16 cellular contexts compared by ENCODE assay signal in the genomic region with DNA sequence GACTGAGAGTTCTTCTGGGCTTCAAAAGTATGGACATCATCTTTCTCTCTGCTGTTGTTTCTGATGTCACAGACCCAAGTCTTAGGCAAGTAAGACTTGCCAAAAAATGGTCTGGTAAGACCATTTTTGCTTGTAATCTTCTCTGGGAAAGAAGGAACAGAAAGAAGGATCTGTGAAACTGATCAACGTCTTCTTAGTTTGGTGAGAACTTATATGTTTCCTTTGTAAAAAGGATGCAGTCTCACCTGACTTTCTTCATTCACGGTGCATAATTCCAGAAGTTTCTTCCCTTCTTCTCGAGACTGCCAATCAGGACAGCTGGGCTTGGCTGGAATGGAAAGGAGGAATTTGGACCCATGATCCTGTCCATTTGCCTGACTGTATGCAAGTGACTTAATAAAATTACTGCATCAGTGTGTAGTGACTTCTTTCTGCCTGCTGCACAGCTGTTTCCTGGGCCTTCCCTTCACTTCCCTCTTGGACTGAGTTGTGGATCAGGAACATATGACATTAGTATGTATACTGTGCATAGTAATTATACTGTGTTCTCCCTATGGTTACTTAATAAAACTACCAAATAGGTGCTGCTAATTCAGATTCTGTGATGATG. TPM values are rescaled to one million over a fixed set of nuclear protein-coding genes. Genes with fewer than 3 reads are reported as not detected.
A peak's percentile ranks its signal among the peaks of the same experiment; 100 is the strongest.
DNase-seq lines count a peak whose midpoint lies in the region; ATAC-seq and TF ChIP-seq lines count a peak whose summit lies in the region.
"Had no signal": no experiment of that assay in that cellular context is flagged by ENCODE, and none has a peak within 500 bp of the region (broad histone marks: within the 10 kb centered on the region; RNA-seq: fewer than 3 reads in every experiment).

No MANE protein-coding gene starts in this region.

- TF ChIP-seq CTCF in Calu3 (IDR thresholded peaks at IDR 0.05; ENCODE audit: unreplicated experiment) (no peak), PC-3 (conservative IDR thresholded peaks at IDR 0.05; ENCODE audit: low read depth, low read length) (no peak)

- no peak overlapping the region for H2AK5ac ChIP-seq in trophoblast cell (ENCODE audit: low read length)

- H3K14ac ChIP-seq in trophoblast cell (ENCODE audit: low read length) = no peak overlapping the region

- no peaks in the 10 kb centered on the region for H3K36me3 ChIP-seq in PC-3 (ENCODE audit: low read depth, low read length)
- no peaks in the 10 kb centered on the region for H3K36me3 ChIP-seq in trophoblast cell (ENCODE audit: control insufficient read depth in 1 of 2, insufficient read depth in 2 of 2, low read length in 2 of 2)
- H3K36me3 ChIP-seq: sigmoid colon had no signal

- H3K27me3 ChIP-seq in PC-3 (ENCODE audit: low read length) (no peaks in the 10 kb centered on the region), trophoblast cell (ENCODE audit: insufficient read depth, low read length) (no peaks in the 10 kb centered on the region)
- H3K27me3 ChIP-seq: sigmoid colon had no signal

- H3K9me3 Mint-ChIP-seq in Calu3 (ENCODE audit: low read depth, unreplicated experiment) = peaks cover 5% of the 10 kb centered on the region
- peaks cover 0 to 2% (median 0%) of the 10 kb centered on the region in 9 donors for H3K9me3 Mint-ChIP-seq in naive thymus-derived CD8-positive, alpha-beta T cell
- H3K9me3 Mint-ChIP-seq: stimulated activated effector memory CD8-positive, alpha-beta T cell treated with anti-CD3 and anti-CD28 coated beads, Interleukin-12 subunit alpha, Interleukin-12 subunit beta, amount 100 ng/mL, for 72 hours; T-cell had no signal

- no peak overlapping the region for H3K4ac ChIP-seq in trophoblast cell (ENCODE audit: low read depth, low read length)

- intact Hi-C loops in Calu3 (cut with micrococcal nuclease; ENCODE audit: unreplicated experiment) = loop anchor here (5.0 kb wide), 1 partner anchor 79 kb away; no protein-coding TSS in a partner anchor
- intact Hi-C loops in PC-3 (cut with micrococcal nuclease) = loop anchor here (5.0 kb wide), 1 partner anchor 86 kb away; no protein-coding TSS in a partner anchor

- H3K79me1 ChIP-seq in trophoblast cell (ENCODE audit: low read length) = peaks cover 3% of the 10 kb centered on the region

- H4K8ac ChIP-seq in trophoblast cell (ENCODE audit: low read depth, low read length) = no peak overlapping the region

- peak overlapping the region; percentile 46 for H3K9ac ChIP-seq in PC-3 (ENCODE audit: low read length)
- no peak overlapping the region for H3K9ac ChIP-seq in trophoblast cell (ENCODE audit: low read length)

- ATAC-seq in PC-3 = peak; percentile 6
- ATAC-seq in GM19397 (IDR thresholded peaks at IDR 0.05; ENCODE audit: unreplicated experiment) = no peak
- ATAC-seq in naive thymus-derived CD8-positive, alpha-beta T cell = no peak
- ATAC-seq: activated CD8-positive, alpha-beta memory T cell treated with anti-CD3 and anti-CD28 coated beads, Interleukin-2, amount 10 ng/mL, durations not matched to agents 7 days and 5 days; stimulated activated effector memory CD8-positive, alpha-beta T cell treated with anti-CD3 and anti-CD28 coated beads, Interleukin-12 subunit alpha, Interleukin-12 subunit beta, amount 100 ng/mL, for 72 hours; T-cell had no signal

- H3K27me3 Mint-ChIP-seq in Calu3 (ENCODE audit: unreplicated experiment) = no peaks in the 10 kb centered on the region
- no peaks in the 10 kb centered on the region for H3K27me3 Mint-ChIP-seq in naive thymus-derived CD8-positive, alpha-beta T cell
- H3K27me3 Mint-ChIP-seq: activated CD8-positive, alpha-beta memory T cell treated with anti-CD3 and anti-CD28 coated beads, Interleukin-2, amount 10 ng/mL, durations not matched to agents 7 days and 5 days; T-cell had no signal

- no peak overlapping the region for H3K23ac ChIP-seq in trophoblast cell (ENCODE audit: low read length)

- peak overlapping the region; percentile 20; the same call in 1 of the 2 replicates for H2AFZ ChIP-seq in PC-3 (ENCODE audit: low read length)
- no peak overlapping the region for H2AFZ ChIP-seq in trophoblast cell (ENCODE audit: insufficient read depth, low read length, poor library complexity)

- POLR2A ChIA-PET in PC-3 (lab: Charles Lee; ENCODE audit: unreplicated experiment) = interaction anchor here (0.5 kb wide), 1 partner anchor 133 kb away, joined by 21 read pairs; no protein-coding TSS in a partner anchor
- POLR2A ChIA-PET in naive thymus-derived CD8-positive, alpha-beta T cell (lab: Charles Lee) = no interaction called here

- H4K12ac ChIP-seq in trophoblast cell (ENCODE audit: low read depth, low read length) = no peak overlapping the region

- H3K18ac ChIP-seq in trophoblast cell (ENCODE audit: low read length) = no peak overlapping the region

- peak overlapping the region; percentile 98 for H3K27ac ChIP-seq in PC-3 (ENCODE audit: low read length)
- peak overlapping the region; percentile 84 for H3K27ac ChIP-seq in epithelial cell of prostate
- no peak overlapping the region for H3K27ac ChIP-seq in trophoblast cell (ENCODE audit: low read depth, low read length)
- H3K27ac ChIP-seq: sigmoid colon had no signal

- H4K91ac ChIP-seq in trophoblast cell (ENCODE audit: low read depth, low read length) = peak overlapping the region; percentile 14

- no peak overlapping the region for H2BK12ac ChIP-seq in trophoblast cell (ENCODE audit: low read length)

- H3K4me1 ChIP-seq in PC-3 (ENCODE audit: insufficient read depth, low read length) (peaks cover 53% of the 10 kb centered on the region), trophoblast cell (ENCODE audit: control insufficient read depth in 1 of 2, insufficient read depth in 2 of 2, low read length in 2 of 2) (peaks cover 3 to 7% of the 10 kb centered on the region in 2 experiments)
- H3K4me1 ChIP-seq: sigmoid colon had no signal

- H3K4me2 ChIP-seq in PC-3 (ENCODE audit: low read length) (peak overlapping the region; percentile 74), trophoblast cell (ENCODE audit: low read length) (no peak overlapping the region)

- no peaks in the 10 kb centered on the region for H4K20me1 ChIP-seq in PC-3 (ENCODE audit: low read length)

- H3F3A ChIP-seq in PC-3 (ENCODE audit: low read length, unreplicated experiment) = peaks cover 7% of the 10 kb centered on the region

- peak overlapping the region; percentile 13 for H3K4me3 Mint-ChIP-seq in Calu3 (ENCODE audit: low read depth, unreplicated experiment)
- no peak overlapping the region for H3K4me3 Mint-ChIP-seq in naive thymus-derived CD8-positive, alpha-beta T cell
- H3K4me3 Mint-ChIP-seq: activated CD8-positive, alpha-beta memory T cell treated with anti-CD3 and anti-CD28 coated beads, Interleukin-2, amount 10 ng/mL, durations not matched to agents 7 days and 5 days; stimulated activated effector memory CD8-positive, alpha-beta T cell treated with anti-CD3 and anti-CD28 coated beads, Interleukin-12 subunit alpha, Interleukin-12 subunit beta, amount 100 ng/mL, for 72 hours; T-cell had no signal

- H3K9me2 ChIP-seq in PC-3 (replicated peaks; ENCODE audit: low read length) = no peaks in the 10 kb centered on the region

- WGBS in trophoblast cell (ENCODE audit: extremely low coverage, insufficient coverage, insufficient read length) = no CpG with 5 or more reads among the region's 3 CpGs

- H3K79me2 ChIP-seq in PC-3 (ENCODE audit: low read length) (no peaks in the 10 kb centered on the region), trophoblast cell (ENCODE audit: control insufficient read depth, insufficient read depth, low read length, poor library complexity) (no peaks in the 10 kb centered on the region)

- peaks cover 40% of the 10 kb centered on the region for H3K4me1 Mint-ChIP-seq in Calu3 (ENCODE audit: low read depth, unreplicated experiment)
- peaks cover 8 to 15% (median 13%) of the 10 kb centered on the region in 4 donors for H3K4me1 Mint-ChIP-seq in naive thymus-derived CD8-positive, alpha-beta T cell

- CTCF ChIA-PET in Calu3 (lab: Charles Lee) (interaction anchor here (1.0 to 1.2 kb wide), 3 partner anchors 11 to 134 kb away, joined by 3 to 9 read pairs (median 5); a partner anchor contains a TSS), PC-3 (lab: Charles Lee) (no interaction called here)

- peak overlapping the region; percentile 86 for H3K27ac Mint-ChIP-seq in Calu3 (ENCODE audit: unreplicated experiment)
- H3K27ac Mint-ChIP-seq in naive thymus-derived CD8-positive, alpha-beta T cell = no peak overlapping the region
- H3K27ac Mint-ChIP-seq: activated CD8-positive, alpha-beta memory T cell treated with anti-CD3 and anti-CD28 coated beads, Interleukin-2, amount 10 ng/mL, durations not matched to agents 7 days and 5 days; stimulated activated effector memory CD8-positive, alpha-beta T cell treated with anti-CD3 and anti-CD28 coated beads, Interleukin-12 subunit alpha, Interleukin-12 subunit beta, amount 100 ng/mL, for 72 hours had no signal

- H2BK5ac ChIP-seq in trophoblast cell (ENCODE audit: low read depth, low read length, poor library complexity) = no peak overlapping the region

- no peak overlapping the region for H3K4me3 ChIP-seq in PC-3 (ENCODE audit: low read length)
- H3K4me3 ChIP-seq in trophoblast cell (ENCODE audit: low read depth, low read length) = no peak overlapping the region
- H3K4me3 ChIP-seq: sigmoid colon had no signal

- H3K9me3 ChIP-seq in PC-3 (ENCODE audit: low read length) (no peaks in the 10 kb centered on the region), trophoblast cell (ENCODE audit: insufficient read depth, low read depth, low read length) (no peaks in the 10 kb centered on the region)
- H3K9me3 ChIP-seq: sigmoid colon had no signal

- H3K36me3 Mint-ChIP-seq in Calu3 (ENCODE audit: insufficient read depth, unreplicated experiment) = peaks cover 5% of the 10 kb centered on the region
- H3K36me3 Mint-ChIP-seq in naive thymus-derived CD8-positive, alpha-beta T cell = no peaks in the 10 kb centered on the region
- H3K36me3 Mint-ChIP-seq: stimulated activated effector memory CD8-positive, alpha-beta T cell treated with anti-CD3 and anti-CD28 coated beads, Interleukin-12 subunit alpha, Interleukin-12 subunit beta, amount 100 ng/mL, for 72 hours; T-cell had no signal

- no TSS peak for BruUV-seq in Calu3 (replicated peaks; lab: Mats Ljungman, UMichigan)
- BruUV-seq in PC-3 (replicated peaks; lab: Mats Ljungman, UMichigan) = no TSS peak

- no peak for DNase-seq in Calu3
- no peak for DNase-seq in PC-3
- no peak for DNase-seq in epithelial cell of prostate (ENCODE audit: low read depth, low spot score)
- DNase-seq in trophoblast cell = peak in 1 of 2 donors; percentile 34
- DNase-seq in DMS 273 treated with DMSO at 0.1 percent for 48 hours (lab: John Stamatoyannopoulos, UW) = no peak
- no peak for DNase-seq in naive thymus-derived CD8-positive, alpha-beta T cell
- no peak for DNase-seq in inferior parietal cortex (ENCODE audit: extremely low spot score)
- DNase-seq: activated CD4-positive, CD25-positive, alpha-beta regulatory T cell; activated CD8-positive, alpha-beta memory T cell treated with anti-CD3 and anti-CD28 coated beads, Interleukin-2, amount 10 ng/mL, durations not matched to agents 7 days and 5 days; activated naive CD4-positive, alpha-beta T cell; DMS79 treated with DMSO at 0.1 percent for 48 hours; NCI-H510A; sigmoid colon; T-cell had no signal

- no peak overlapping the region for H2BK120ac ChIP-seq in trophoblast cell (ENCODE audit: insufficient read depth, low read length, poor library complexity)

RNA-seq across cellular contexts. Expression of a gene that starts 7.5 kb away (rescaled TPM):
- 26.7 and 28.2 TPM in 2 replicates for total RNA-seq in Calu3 (2022)
- 7.4 and 10.9 TPM in 2 replicates for total RNA-seq in PC-3 (2014; rRNA removed)
- 3.1 and 3.2 TPM in 2 replicates for polyA plus RNA-seq in trophoblast cell (2013)
- 10 to 100 TPM; 10.5 to 14.0 TPM for total RNA-seq in naive thymus-derived CD8-positive, alpha-beta T cell
- 1 to 10 TPM; 5.5 to 9.4 (median 8.0) TPM for polyA plus RNA-seq in naive thymus-derived CD8-positive, alpha-beta T cell
